20 cellular contexts compared by ENCODE assay signal in the genomic region with DNA sequence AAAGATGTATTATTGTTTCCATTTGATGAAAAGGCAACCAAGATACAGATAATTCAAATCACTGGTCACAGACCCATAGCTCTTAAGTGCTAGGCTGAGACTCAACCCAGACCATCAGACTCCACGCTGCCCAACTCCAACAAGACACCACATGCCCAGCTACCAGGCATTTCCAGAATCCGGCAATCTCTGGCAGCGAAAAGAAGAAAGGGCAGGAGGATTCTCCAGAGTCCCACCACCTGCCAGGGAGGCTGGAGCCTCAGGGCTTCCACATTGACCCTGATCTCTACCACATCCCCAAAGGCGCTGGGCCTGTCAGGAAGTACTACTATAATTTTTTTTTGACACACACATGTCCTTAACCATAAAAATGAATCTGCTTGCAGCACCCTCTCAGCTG.
DNase-seq lines count a peak whose midpoint lies in the region; ATAC-seq and TF ChIP-seq lines count a peak whose summit lies in the region.
"Had no signal": no experiment of that assay in that cellular context is flagged by ENCODE, and none has a peak within 500 bp of the region (broad histone marks: within the 10 kb centered on the region; RNA-seq: fewer than 3 reads in every experiment).

No MANE protein-coding gene starts in this region.

- 93 to 94% methylated on average over 4 of the region's 4 CpGs for WGBS in heart right ventricle, 2 donors
- 43 to 52% methylated on average over 1 to 4 of the region's 4 CpGs for WGBS in esophagus squamous epithelium, 2 donors
- WGBS in stomach, 5 donors: 75 to 89% (median 85%) methylated on average over 4 of the region's 4 CpGs
- no CpG with 5 or more reads among the region's 4 CpGs for WGBS in H9 (ENCODE audit: extremely low coverage, insufficient read length, low lambda C conversion rate)

- H3K14ac ChIP-seq in H9 (ENCODE audit: insufficient read depth, low read length): no peak overlapping the region

- no peak for DNase-seq in right atrium auricular region (ENCODE audit: low spot score)
- no peak for DNase-seq in heart right ventricle
- peak; percentile 42 to 63 for DNase-seq in SJCRH30
- no peak for DNase-seq in esophagus squamous epithelium (lab: John Stamatoyannopoulos, UW)
- no peak for DNase-seq in stomach
- DNase-seq in H9: no peak
- DNase-seq in NCI-H2107 (lab: John Stamatoyannopoulos, UW): no peak
- no peak for DNase-seq in activated T-cell treated with anti-CD3 and anti-CD28 coated beads, Interleukin-2, amount 50 U/mL, for 72 hours
- DNase-seq: activated CD8-positive, alpha-beta memory T cell treated with anti-CD3 and anti-CD28 coated beads, Interleukin-2, amount 10 ng/mL, durations not matched to agents 7 days and 5 days; activated naive CD8-positive, alpha-beta T cell treated with anti-CD3 and anti-CD28 coated beads, Interleukin-2, amount 10 ng/mL, durations not matched to agents 7 days and 5 days; body of pancreas; CD8-positive, alpha-beta T cell; cortex of kidney; NCI-H1417; NCI-H226; nephron progenitor cell had no signal

- no peak overlapping the region for H2BK15ac ChIP-seq in H9 (ENCODE audit: low read depth, low read length)

- H3K27me3 Mint-ChIP-seq in H9 (ENCODE audit: low read depth): no peaks in the 10 kb centered on the region
- H3K27me3 Mint-ChIP-seq in activated T-cell treated with anti-CD3 and anti-CD28 coated beads, Interleukin-2, amount 50 U/mL, for 72 hours (ENCODE audit: low read depth): no peaks in the 10 kb centered on the region
- H3K27me3 Mint-ChIP-seq: activated CD8-positive, alpha-beta memory T cell treated with anti-CD3 and anti-CD28 coated beads, Interleukin-2, amount 10 ng/mL, durations not matched to agents 7 days and 5 days; activated naive CD8-positive, alpha-beta T cell treated with anti-CD3 and anti-CD28 coated beads, Interleukin-2, amount 10 ng/mL, durations not matched to agents 7 days and 5 days; activated T-helper 17 cell treated with anti-CD3 and anti-CD28 coated beads, Interleukin-2, amount 50 U/mL, for 72 hours; progenitor cell of endocrine pancreas had no signal

- TF ChIP-seq CTCF in right atrium auricular region (IDR thresholded peaks at IDR 0.05) (no peak), heart right ventricle (IDR thresholded peaks at IDR 0.05) (no peak), esophagus squamous epithelium (IDR thresholded peaks at IDR 0.05) (no peak), stomach (IDR thresholded peaks at IDR 0.05) (no peak), H9 (conservative IDR thresholded peaks at IDR 0.05) (no peak)

- H2AK5ac ChIP-seq in H9 (ENCODE audit: insufficient read length, low read length): no peak overlapping the region

- H3K4me1 Mint-ChIP-seq in H9: peaks cover 40 to 44% of the 10 kb centered on the region in 2 experiments
- H3K4me1 Mint-ChIP-seq in activated T-cell treated with anti-CD3 and anti-CD28 coated beads, Interleukin-2, amount 50 U/mL, for 72 hours (ENCODE audit: low read depth): peaks cover 27% of the 10 kb centered on the region

- H3K18ac ChIP-seq in H9 (ENCODE audit: insufficient read length, low read depth, low read length): no peak overlapping the region

- H2AFZ ChIP-seq in H9 (ENCODE audit: low read length): no peak overlapping the region

- H3K4me3 ChIP-seq in right atrium auricular region: no peak overlapping the region
- H3K4me3 ChIP-seq in heart right ventricle: no peak overlapping the region
- H3K4me3 ChIP-seq in SJCRH30: no peak overlapping the region
- H3K4me3 ChIP-seq in esophagus squamous epithelium: no peak overlapping the region
- H3K4me3 ChIP-seq in stomach: no peak overlapping the region
- H3K4me3 ChIP-seq: body of pancreas, thoracic aorta had no signal

- H2BK5ac ChIP-seq in H9 (ENCODE audit: insufficient read length, low read length): no peak overlapping the region

- H2BK120ac ChIP-seq in H9 (ENCODE audit: low read depth, low read length, poor library complexity, severe bottlenecking): no peak overlapping the region

- no peak overlapping the region for H3K4ac ChIP-seq in H9 (ENCODE audit: low read depth, low read length)

- H3T11ph ChIP-seq in H9 (ENCODE audit: low read length): no peak overlapping the region

- H3K4me2 ChIP-seq in H9 (ENCODE audit: insufficient read depth, insufficient read length, low read length): no peak overlapping the region
- H3K4me2 ChIP-seq: KMS-11 had no signal

- no peak overlapping the region for H3K23ac ChIP-seq in H9 (ENCODE audit: insufficient read length, low read depth, low read length)

- peaks cover 0 to 87% of the 10 kb centered on the region in 2 donors for H3K4me1 ChIP-seq in right atrium auricular region
- H3K4me1 ChIP-seq in heart right ventricle: peaks cover 17 to 84% (median 59%) of the 10 kb centered on the region in 9 donors
- H3K4me1 ChIP-seq in SJCRH30: peaks cover 32% of the 10 kb centered on the region
- H3K4me1 ChIP-seq in esophagus squamous epithelium: peaks cover 30 to 68% (median 38%) of the 10 kb centered on the region in 3 donors
- peaks cover 55 to 95% (median 84%) of the 10 kb centered on the region in 4 donors for H3K4me1 ChIP-seq in stomach
- H3K4me1 ChIP-seq in H9 (ENCODE audit: insufficient read depth, low read length): peaks cover 4% of the 10 kb centered on the region; the same call in 1 of the 2 replicates

- TF ChIP-seq EP300 in stomach (IDR thresholded peaks at IDR 0.05): no peak

- no peak for ATAC-seq in heart right ventricle
- ATAC-seq in activated T-cell treated with anti-CD3 and anti-CD28 coated beads, Interleukin-2, amount 50 U/mL, for 72 hours (replicated peaks in 1 of 2): no peak
- ATAC-seq: activated CD8-positive, alpha-beta memory T cell treated with anti-CD3 and anti-CD28 coated beads, Interleukin-2, amount 10 ng/mL, durations not matched to agents 7 days and 5 days; body of pancreas had no signal

- H3K79me1 ChIP-seq in H9 (ENCODE audit: insufficient read depth, low read depth, low read length, poor library complexity, severe bottlenecking): no peaks in the 10 kb centered on the region

- H3K36me3 ChIP-seq in right atrium auricular region (no peaks in the 10 kb centered on the region), heart right ventricle (no peaks in the 10 kb centered on the region), SJCRH30 (no peaks in the 10 kb centered on the region; the same call in 1 of the 2 replicates), esophagus squamous epithelium (no peaks in the 10 kb centered on the region), stomach (no peaks in the 10 kb centered on the region)
- H3K36me3 ChIP-seq: thoracic aorta had no signal

- no peak overlapping the region for H4K5ac ChIP-seq in H9 (ENCODE audit: insufficient read length, low read depth, low read length)

- H4K20me1 ChIP-seq in H9 (ENCODE audit: control insufficient read depth, insufficient read depth, insufficient read length): no peaks in the 10 kb centered on the region

- peak overlapping the region; percentile 57 to 68 for H3K27ac ChIP-seq in right atrium auricular region
- peak overlapping the region in 2 of 10 donors; percentile 5 to 48 for H3K27ac ChIP-seq in heart right ventricle
- peak overlapping the region; percentile 67 for H3K27ac ChIP-seq in SJCRH30
- H3K27ac ChIP-seq in esophagus squamous epithelium: peak overlapping the region in 3 of 4 donors; percentile 0 to 66 (median 36)
- peak overlapping the region in 4 of 5 donors; percentile 60 to 92 (median 72) for H3K27ac ChIP-seq in stomach
- no peak overlapping the region for H3K27ac ChIP-seq in H9 (ENCODE audit: insufficient read length, low read depth, low read length)
- H3K27ac ChIP-seq: KMS-11 had no signal

- H3K27me3 ChIP-seq in right atrium auricular region: no peaks in the 10 kb centered on the region
- H3K27me3 ChIP-seq in heart right ventricle: no peaks in the 10 kb centered on the region
- H3K27me3 ChIP-seq in SJCRH30: no peaks in the 10 kb centered on the region
- no peaks in the 10 kb centered on the region for H3K27me3 ChIP-seq in esophagus squamous epithelium
- H3K27me3 ChIP-seq in stomach: no peaks in the 10 kb centered on the region
- no peaks in the 10 kb centered on the region for H3K27me3 ChIP-seq in H9 (ENCODE audit: insufficient read depth, low read length)
- H3K27me3 ChIP-seq: body of pancreas had no signal

- peaks cover 4% of the 10 kb centered on the region; the same call in 1 of the 2 replicates for H3K79me2 ChIP-seq in H9 (ENCODE audit: insufficient read depth, low read length)

- H2BK20ac ChIP-seq in H9 (ENCODE audit: low read depth, low read length, poor library complexity, severe bottlenecking): no peak overlapping the region

- H2BK12ac ChIP-seq in H9 (ENCODE audit: insufficient read length, low read depth, low read length): no peak overlapping the region

- no peaks in the 10 kb centered on the region for H3K23me2 ChIP-seq in H9 (ENCODE audit: insufficient read length, low read depth, low read length, poor library complexity, severe bottlenecking)

- peaks cover 0 to 6% (median 3%) of the 10 kb centered on the region in 3 experiments; a peak in 3 of 7 replicates for H3K36me3 Mint-ChIP-seq in H9 (ENCODE audit: insufficient read depth in 1 of 3, low read depth in 3 of 3)
- no peaks in the 10 kb centered on the region for H3K36me3 Mint-ChIP-seq in activated T-cell treated with anti-CD3 and anti-CD28 coated beads, Interleukin-2, amount 50 U/mL, for 72 hours (ENCODE audit: insufficient read depth in 2 of 2)
- H3K36me3 Mint-ChIP-seq: activated CD8-positive, alpha-beta memory T cell treated with anti-CD3 and anti-CD28 coated beads, Interleukin-2, amount 10 ng/mL, durations not matched to agents 7 days and 5 days; activated naive CD8-positive, alpha-beta T cell treated with anti-CD3 and anti-CD28 coated beads, Interleukin-2, amount 10 ng/mL, durations not matched to agents 7 days and 5 days; CD8-positive, alpha-beta T cell had no signal

- H3K56ac ChIP-seq in H9 (ENCODE audit: insufficient read length, low read depth, low read length): no peak overlapping the region

- H3K9me3 Mint-ChIP-seq in H9: no peaks in the 10 kb centered on the region
- no peaks in the 10 kb centered on the region for H3K9me3 Mint-ChIP-seq in activated T-cell treated with anti-CD3 and anti-CD28 coated beads, Interleukin-2, amount 50 U/mL, for 72 hours
- H3K9me3 Mint-ChIP-seq: activated naive CD8-positive, alpha-beta T cell treated with anti-CD3 and anti-CD28 coated beads, Interleukin-2, amount 10 ng/mL, durations not matched to agents 7 days and 5 days; activated T-helper 17 cell treated with anti-CD3 and anti-CD28 coated beads, Interleukin-2, amount 50 U/mL, for 72 hours; CD8-positive, alpha-beta T cell; nephron progenitor cell had no signal

- H3K9me3 ChIP-seq in right atrium auricular region (no peaks in the 10 kb centered on the region), heart right ventricle (no peaks in the 10 kb centered on the region), SJCRH30 (replicated peaks) (no peaks in the 10 kb centered on the region), esophagus squamous epithelium (no peaks in the 10 kb centered on the region), stomach (no peaks in the 10 kb centered on the region), H9 (ENCODE audit: control insufficient read depth, low read depth, low read length) (no peaks in the 10 kb centered on the region)
- H3K9me3 ChIP-seq: body of pancreas, thoracic aorta had no signal

- intact Hi-C loops in heart right ventricle (cut with DNase I) (no loop called here), esophagus squamous epithelium (cut with DNase I) (no loop called here), stomach (cut with DNase I; ENCODE audit: low total_unique reads) (no loop called here)

- H3K27ac Mint-ChIP-seq in H9: no peak overlapping the region
- H3K27ac Mint-ChIP-seq in activated T-cell treated with anti-CD3 and anti-CD28 coated beads, Interleukin-2, amount 50 U/mL, for 72 hours: no peak overlapping the region
- H3K27ac Mint-ChIP-seq: activated CD8-positive, alpha-beta memory T cell treated with anti-CD3 and anti-CD28 coated beads, Interleukin-2, amount 10 ng/mL, durations not matched to agents 7 days and 5 days; activated naive CD8-positive, alpha-beta T cell treated with anti-CD3 and anti-CD28 coated beads, Interleukin-2, amount 10 ng/mL, durations not matched to agents 7 days and 5 days; activated T-helper 17 cell treated with anti-CD3 and anti-CD28 coated beads, Interleukin-2, amount 50 U/mL, for 72 hours; CD8-positive, alpha-beta T cell; progenitor cell of endocrine pancreas had no signal

- H3K4me3 Mint-ChIP-seq in H9: no peak overlapping the region
- no peak overlapping the region for H3K4me3 Mint-ChIP-seq in activated T-cell treated with anti-CD3 and anti-CD28 coated beads, Interleukin-2, amount 50 U/mL, for 72 hours
- H3K4me3 Mint-ChIP-seq: activated CD8-positive, alpha-beta memory T cell treated with anti-CD3 and anti-CD28 coated beads, Interleukin-2, amount 10 ng/mL, durations not matched to agents 7 days and 5 days; activated naive CD8-positive, alpha-beta T cell treated with anti-CD3 and anti-CD28 coated beads, Interleukin-2, amount 10 ng/mL, durations not matched to agents 7 days and 5 days; activated T-helper 17 cell treated with anti-CD3 and anti-CD28 coated beads, Interleukin-2, amount 50 U/mL, for 72 hours; CD8-positive, alpha-beta T cell; nephron progenitor cell had no signal

- no peak for TF ChIP-seq POLR2A in esophagus squamous epithelium (IDR thresholded peaks at IDR 0.05)
- no peak for TF ChIP-seq POLR2A in stomach (IDR thresholded peaks at IDR 0.05)

- H4K91ac ChIP-seq in H9 (ENCODE audit: insufficient read length, low read depth, low read length): no peak overlapping the region

- no peak overlapping the region for H3K9ac ChIP-seq in H9 (ENCODE audit: extremely low read depth, insufficient read length, low read length)
- H3K9ac ChIP-seq: KMS-11 had no signal

- no peak overlapping the region for H4K8ac ChIP-seq in H9 (replicated peaks; ENCODE audit: insufficient read length, low read depth, low read length)

Comparison
In these comparisons a context has a peak if more than half of its experiments do, and no peak if none do; other contexts are left out.
1. DNase-seq: peak in SJCRH30 (2 of 2); none in right atrium auricular region (single experiment), heart right ventricle (0 of 2), esophagus squamous epithelium (single experiment), stomach (single experiment), H9 (single experiment), NCI-H2107 (single experiment) and activated T-cell treated with anti-CD3 and anti-CD28 coated beads, Interleukin-2, amount 50 U/mL, for 72 hours (0 of 2).